ENCODE assay signal across 19 cellular contexts in genomic region chr12:51958542-51958941, GRCh38. TPM values are rescaled to one million over a fixed set of nuclear protein-coding genes. Genes with fewer than 3 reads are reported as not detected.
"Had no signal": no experiment of that assay in that cellular context is flagged by ENCODE, and none has a peak within 500 bp of the region (broad histone marks: within the 10 kb centered on the region; RNA-seq: fewer than 3 reads in every experiment).

No MANE protein-coding gene starts in this region.

- H3K27me3 Mint-ChIP-seq: activated T-helper 17 cell treated with anti-CD3 and anti-CD28 coated beads, Interleukin-2, amount 50 U/mL, for 72 hours; stimulated activated memory B cell treated with anti-CD40 and anti-IgM and Interleukin-4, amounts not matched to agents 10 μg/mL and 1 μg/mL and 100 μg/mL, for 72 hours had no signal

- H3K27me3 ChIP-seq: brain microvascular endothelial cell, testis, upper lobe of left lung had no signal

- H3K9me3 Mint-ChIP-seq: activated naive CD4-positive, alpha-beta T cell treated with anti-CD3 and anti-CD28 coated beads, Interleukin-2, amount 50 U/mL, for 72 hours; activated T-helper 17 cell treated with anti-CD3 and anti-CD28 coated beads, Interleukin-2, amount 50 U/mL, for 72 hours; naive thymus-derived CD4-positive, alpha-beta T cell; stimulated activated memory B cell treated with anti-CD40 and anti-IgM and Interleukin-4, amounts not matched to agents 10 μg/mL and 1 μg/mL and 100 μg/mL, for 72 hours had no signal

- H3K4me3 Mint-ChIP-seq: activated CD8-positive, alpha-beta T cell treated with anti-CD3 and anti-CD28 coated beads, Interleukin-2, amount 10 ng/mL, durations not matched to agents 7 days and 5 days; activated T-helper 17 cell treated with anti-CD3 and anti-CD28 coated beads, Interleukin-2, amount 50 U/mL, for 72 hours; stimulated activated memory B cell treated with anti-CD40 and anti-IgM and Interleukin-4, amounts not matched to agents 10 μg/mL and 1 μg/mL and 100 μg/mL, for 72 hours had no signal

- H3K27ac ChIP-seq: brain microvascular endothelial cell, testis had no signal

- ATAC-seq: activated CD8-positive, alpha-beta T cell treated with anti-CD3 and anti-CD28 coated beads, Interleukin-2, amount 10 ng/mL, durations not matched to agents 7 days and 5 days; activated naive CD4-positive, alpha-beta T cell treated with anti-CD3 and anti-CD28 coated beads, Interleukin-2, amount 50 U/mL, for 72 hours; activated T-helper 17 cell treated with anti-CD3 and anti-CD28 coated beads, Interleukin-2, amount 50 U/mL, for 72 hours; naive thymus-derived CD4-positive, alpha-beta T cell; stimulated activated memory B cell treated with anti-CD40 and anti-IgM and Interleukin-4, amounts not matched to agents 10 μg/mL and 1 μg/mL and 100 μg/mL, for 72 hours had no signal

- H3K9me3 ChIP-seq: prostate gland, testis, upper lobe of left lung had no signal

- FAIRE-seq: colon had no signal

- DNase-seq: activated CD4-positive, alpha-beta T cell treated with anti-CD3 and anti-CD28 coated beads for 1 hour; activated CD4-positive, alpha-beta T cell treated with anti-CD3 and anti-CD28 coated beads, Interleukin-2, amount 50 U/mL, for 1 hour; activated CD8-positive, alpha-beta T cell treated with anti-CD3 and anti-CD28 coated beads, Interleukin-2, amount 10 ng/mL, durations not matched to agents 7 days and 5 days; activated T-cell treated with anti-CD3 and anti-CD28 coated beads, Interleukin-2, amount 50 U/mL, for 1 hour; brain microvascular endothelial cell; central memory CD4-positive, alpha-beta T cell; naive thymus-derived CD4-positive, alpha-beta T cell; right cardiac atrium; stimulated activated CD4-positive, alpha-beta T cell treated with anti-CD3 and anti-CD28 coated beads, Interleukin-2, amount 100 ng/mL, for 24 hours; T-helper 9 cell; testis; upper lobe of left lung had no signal

- H3K36me3 ChIP-seq: brain microvascular endothelial cell, prostate gland had no signal

- H3K27ac Mint-ChIP-seq: activated CD8-positive, alpha-beta T cell treated with anti-CD3 and anti-CD28 coated beads, Interleukin-2, amount 10 ng/mL, durations not matched to agents 7 days and 5 days; activated naive CD4-positive, alpha-beta T cell treated with anti-CD3 and anti-CD28 coated beads, Interleukin-2, amount 50 U/mL, for 72 hours; activated T-helper 17 cell treated with anti-CD3 and anti-CD28 coated beads, Interleukin-2, amount 50 U/mL, for 72 hours; stimulated activated memory B cell treated with anti-CD40 and anti-IgM and Interleukin-4, amounts not matched to agents 10 μg/mL and 1 μg/mL and 100 μg/mL, for 72 hours had no signal

- H3K4me3 ChIP-seq: lung, prostate gland, testis, upper lobe of left lung had no signal

RNA-seq across cellular contexts. Expression of gene ACVRL1, which starts 51.2 kb away (rescaled TPM):
- total RNA-seq: activated CD8-positive, alpha-beta T cell treated with anti-CD3 and anti-CD28 coated beads, Interleukin-2, amount 10 ng/mL, durations not matched to agents 7 days and 5 days; activated naive CD4-positive, alpha-beta T cell treated with anti-CD3 and anti-CD28 coated beads, Interleukin-2, amount 50 U/mL, for 72 hours; activated T-helper 17 cell treated with anti-CD3 and anti-CD28 coated beads, Interleukin-2, amount 50 U/mL, for 72 hours; T-helper 1 cell treated with Interleukin-12 subunit alpha and Interleukin-12 subunit beta and Interleukin-4 antibody, amounts not matched to agents 30 ng/mL and 1 ng/mL, for 36 hours had no signal
- polyA plus RNA-seq: naive thymus-derived CD4-positive, alpha-beta T cell had no signal
